In the genomic region with DNA sequence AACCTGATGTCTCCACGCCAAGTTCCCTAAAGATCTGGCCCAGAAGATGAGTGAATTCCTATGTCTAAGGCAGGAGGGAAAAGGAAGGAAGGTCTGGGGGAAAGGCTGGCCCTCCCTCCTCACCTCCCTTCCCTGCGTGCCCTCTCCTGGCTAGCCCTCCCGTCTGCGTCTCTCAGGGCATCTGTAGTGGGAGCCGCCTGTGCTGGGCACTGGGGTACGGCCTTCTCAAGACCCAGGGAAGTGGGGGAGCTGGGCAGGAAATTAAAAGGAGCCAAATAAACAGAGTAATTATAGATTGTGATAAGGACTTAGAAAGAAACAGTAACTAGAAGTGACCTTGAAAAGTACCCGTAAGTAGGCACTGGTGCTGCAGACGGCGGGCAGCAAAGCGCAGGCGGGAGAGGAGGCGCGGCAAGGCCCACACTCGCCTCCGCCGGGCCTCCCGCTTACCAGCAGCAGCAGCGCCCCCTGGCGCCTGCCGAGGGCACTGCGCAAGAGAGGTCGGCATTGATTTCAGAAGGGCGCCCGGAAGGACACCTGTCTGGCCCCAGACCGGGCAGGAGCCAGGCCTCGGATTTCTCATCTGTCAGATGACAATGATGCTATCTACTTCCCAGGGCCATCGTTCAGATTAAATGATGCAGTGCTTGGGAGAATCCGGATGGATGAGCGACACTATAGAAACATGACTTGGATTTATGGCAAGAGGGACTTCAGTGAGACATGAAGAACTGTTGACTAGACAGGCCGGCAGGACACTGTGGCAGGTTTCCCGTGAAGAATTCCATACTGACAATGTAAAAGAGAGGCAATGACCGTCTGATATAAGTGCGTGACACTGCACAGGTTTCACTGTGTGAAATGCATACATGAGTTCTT, we compare ENCODE assay signal across 1 cellular context.
A peak's percentile ranks its signal among the peaks of the same experiment; 100 is the strongest.
TF ChIP-seq lines count a peak whose summit lies in the region.

No MANE protein-coding gene starts in this region.

TF ChIP-seq in GM12878, 131 proteins besides CTCF, POLR2A, EP300 and RAD21:
- peak; percentile 71 for TF ChIP-seq YY1 (IDR thresholded peaks at IDR 0.05; ENCODE audit: low read depth, low read length)
- no peak for TF ChIP-seq POLR2AphosphoS2 (IDR thresholded peaks at IDR 0.05; ENCODE audit: low read depth, low read length)
- peak; percentile 83 for TF ChIP-seq SMC3 (IDR thresholded peaks at IDR 0.05; ENCODE audit: borderline replicate concordance, low read length)
